Comparison of ENCODE assay signal across 8 cellular contexts in genomic region chr15:99059010-99059981, GRCh38. TPM values are rescaled to one million over a fixed set of nuclear protein-coding genes. Genes with fewer than 3 reads are reported as not detected.
DNase-seq lines count a peak whose midpoint lies in the region; ATAC-seq and TF ChIP-seq lines count a peak whose summit lies in the region.

No MANE protein-coding gene starts in this region.

- H3K9me3 ChIP-seq in esophagus (ENCODE audit: control insufficient read depth in 2 of 2, insufficient read depth in 1 of 2, low read depth in 1 of 2, low read length in 1 of 2) (no peaks in the 10 kb centered on the region), mononuclear cell (ENCODE audit: low read depth, low read length) (no peaks in the 10 kb centered on the region)

- 6 to 10% methylated on average over 53 to 86 of the region's 86 CpGs for WGBS in esophagus, 2 donors

- H3K4me3 ChIP-seq in esophagus (ENCODE audit: low read depth in 1 of 2, low read length in 2 of 2) (peak overlapping the region; percentile 41 to 49), mononuclear cell (ENCODE audit: low read length) (peak overlapping the region; percentile 13)

- DNase-seq in 8988T (peak; percentile 76), GM13977 (ENCODE audit: low spot score) (peak; percentile 89), NCI-H524 (lab: John Stamatoyannopoulos, UW) (peak; percentile 30 to 77)
- peak; percentile 60 for DNase-seq in activated T-cell treated with anti-CD3 and anti-CD28 coated beads, Interleukin-2, amount 50 U/mL, for 1 hour
- peak; percentile 8 to 14 for DNase-seq in stimulated activated CD8-positive, alpha-beta memory T cell treated with anti-CD3 and anti-CD28 coated beads, Interleukin-7, amount 100 ng/mL, for 1 hour (ENCODE audit: low read depth in 2 of 2)

- H3K36me3 ChIP-seq in esophagus (ENCODE audit: control insufficient read depth in 2 of 2, insufficient read depth in 2 of 2, low read length in 1 of 2): no peaks in the 10 kb centered on the region

- ATAC-seq in HG02973 (IDR thresholded peaks at IDR 0.05; ENCODE audit: unreplicated experiment): peak; percentile 84

- in situ Hi-C loops in GM13977 (cut with MboI; ENCODE audit: low pct_unique_long_range_greater_than_20kb, low sequenced_read_pairs, unreplicated experiment): loop anchor here (25.0 kb wide), 1 partner anchor 547 kb away; no protein-coding TSS in a partner anchor

- H3K27me3 ChIP-seq in esophagus (ENCODE audit: control insufficient read depth in 1 of 2, insufficient read depth in 2 of 2, low read length in 2 of 2) (no peaks in the 10 kb centered on the region), mononuclear cell (ENCODE audit: insufficient read depth, low read length) (peaks cover 30% of the 10 kb centered on the region)

- H3K27ac ChIP-seq in esophagus (ENCODE audit: low read depth in 2 of 2, low read length in 1 of 2): peak overlapping the region; percentile 63 to 68

- H3K4me1 ChIP-seq in esophagus (ENCODE audit: control insufficient read depth in 2 of 2, insufficient read depth in 2 of 2, low read length in 1 of 2) (peaks cover 0 to 5% of the 10 kb centered on the region in 2 donors), mononuclear cell (ENCODE audit: insufficient read depth, low read length) (peaks cover 8% of the 10 kb centered on the region)

- TF ChIP-seq CTCF in GM13977 (IDR thresholded peaks at IDR 0.05; ENCODE audit: extremely low read depth, insufficient read depth, missing control alignments): peak; percentile 96

RNA-seq across cellular contexts. Expression of gene SYNM, which starts 45.6 kb away (rescaled TPM):
- 10 to 100 TPM; 20.3 to 40.8 TPM for polyA plus RNA-seq in esophagus
- 3.4 TPM for total RNA-seq in mononuclear cell

RNA-seq across cellular contexts. Expression of gene PGPEP1L, which starts 51.7 kb away (rescaled TPM):
- under 1 TPM; 0.31 to 0.45 TPM for polyA plus RNA-seq in esophagus
- not detected for total RNA-seq in mononuclear cell

Comparison
In these comparisons a context has a peak if more than half of its experiments do, and no peak if none do; other contexts are left out.
1. Peak in every context shown above with its lines: DNase-seq, ATAC-seq, H3K4me3 ChIP-seq and H3K27ac ChIP-seq.
2. DNase-seq: peak in every context shown above with its lines; median percentile 89 in GM13977; 76 in 8988T; 60 in activated T-cell treated with anti-CD3 and anti-CD28 coated beads, Interleukin-2, amount 50 U/mL, for 1 hour; 54 in NCI-H524; 11 in stimulated activated CD8-positive, alpha-beta memory T cell treated with anti-CD3 and anti-CD28 coated beads, Interleukin-7, amount 100 ng/mL, for 1 hour.